1 cellular context compared by ENCODE assay signal in genomic region chr11:74948898-74949747, GRCh38.
A peak's percentile ranks its signal among the peaks of the same experiment; 100 is the strongest.
TF ChIP-seq lines count a peak whose summit lies in the region.

Gene SPCS2 (plus strand): TSS chr11:74949266. CDS start chr11:74949286, 20 bp downstream.
Gene XRRA1 (minus strand): TSS chr11:74949091. CDS start chr11:74940878, 8,213 bp downstream.

TF ChIP-seq in HepG2, 621 proteins besides CTCF, POLR2A, EP300 and RAD21 (continued from another document and continues in another):
- TF ChIP-seq PBX3 (CRISPR knock-in tag; IDR thresholded peaks at IDR 0.05; ENCODE audit: borderline replicate concordance) (0 out of 2 replicates have a peak, but pooled peaks have one; percentile 22), GABPA (IDR thresholded peaks at IDR 0.05; ENCODE audit: low read depth, low read length) (no peak), GABPA (CRISPR knock-in tag; IDR thresholded peaks at IDR 0.05; ENCODE audit: low read depth) (peak; percentile 70), SIN3B (IDR thresholded peaks at IDR 0.05; ENCODE audit: low read length) (no peak), IKZF5 (CRISPR knock-in tag; IDR thresholded peaks at IDR 0.05) (0 out of 2 replicates have a peak, but pooled peaks have one; percentile 50), ZZZ3 (CRISPR knock-in tag; IDR thresholded peaks at IDR 0.05; ENCODE audit: borderline replicate concordance) (peak; percentile 77; the same call in 1 of the 2 replicates), ZSCAN29 (CRISPR knock-in tag; conservative IDR thresholded peaks at IDR 0.05) (peak; percentile 91), NFATC3 (CRISPR knock-in tag; IDR thresholded peaks at IDR 0.05) (no peak), SNAPC4 (CRISPR knock-in tag; IDR thresholded peaks at IDR 0.05) (peak; percentile 66; the same call in 1 of the 2 replicates), GTF3A (CRISPR knock-in tag; conservative IDR thresholded peaks at IDR 0.05) (peak; percentile 80; the same call in 1 of the 2 replicates), ZNF10 (CRISPR knock-in tag; IDR thresholded peaks at IDR 0.05; ENCODE audit: borderline replicate concordance, low read depth) (no peak), FOXK1 (CRISPR knock-in tag; IDR thresholded peaks at IDR 0.05; ENCODE audit: borderline replicate concordance, low read depth) (peak; percentile 74), TARDBP (CRISPR knock-in tag; IDR thresholded peaks at IDR 0.05) (peak; percentile 92), HOXD1 (CRISPR knock-in tag; IDR thresholded peaks at IDR 0.05) (peak; percentile 26; the same call in 1 of the 2 replicates), HNRNPLL (IDR thresholded peaks at IDR 0.05; ENCODE audit: low read depth, low read length, poor library complexity, severe bottlenecking) (peak; percentile 89), ZMYM4 (CRISPR knock-in tag; IDR thresholded peaks at IDR 0.05) (peak; percentile 82), ZFP90 (CRISPR knock-in tag; IDR thresholded peaks at IDR 0.05; ENCODE audit: borderline replicate concordance) (no peak; the same call in 1 of the 2 replicates), HDAC6 (IDR thresholded peaks at IDR 0.05; ENCODE audit: low read depth, low read length) (no peak), HMGXB4 (CRISPR knock-in tag; IDR thresholded peaks at IDR 0.05; ENCODE audit: borderline replicate concordance in 1 of 2, low read depth in 1 of 2) (peak; percentile 68 to 93), ZNF205 (CRISPR knock-in tag; IDR thresholded peaks at IDR 0.05) (peak; percentile 37; the same call in 1 of the 2 replicates), NAIF1 (CRISPR knock-in tag; IDR thresholded peaks at IDR 0.05; ENCODE audit: borderline replicate concordance) (peak; percentile 53; the same call in 1 of the 2 replicates), ZNF276 (CRISPR knock-in tag; IDR thresholded peaks at IDR 0.05; ENCODE audit: low read depth) (0 out of 2 replicates have a peak, but pooled peaks have one; percentile 53), JUN (CRISPR knock-in tag; IDR thresholded peaks at IDR 0.05) (peak; percentile 67), BATF2 (CRISPR knock-in tag; IDR thresholded peaks at IDR 0.05) (no peak), HOXA7 (CRISPR knock-in tag; IDR thresholded peaks at IDR 0.05) (no peak), PPARG (CRISPR knock-in tag; conservative IDR thresholded peaks at IDR 0.05) (0 out of 2 replicates have a peak, but pooled peaks have one; percentile 21), ZNF776 (CRISPR knock-in tag; IDR thresholded peaks at IDR 0.05) (peak; percentile 59; the same call in 1 of the 2 replicates), ZNF790 (CRISPR knock-in tag; IDR thresholded peaks at IDR 0.05; ENCODE audit: borderline replicate concordance) (0 out of 2 replicates have a peak, but pooled peaks have one; percentile 58), ZNF329 (CRISPR knock-in tag; IDR thresholded peaks at IDR 0.05; ENCODE audit: low read depth) (peak; percentile 69), TEAD3 (CRISPR knock-in tag; optimal IDR thresholded peaks at IDR 0.05; ENCODE audit: borderline replicate concordance) (peak; percentile 51), MEF2D (CRISPR knock-in tag; IDR thresholded peaks at IDR 0.05) (peak; percentile 88), HNRNPH1 (optimal IDR thresholded peaks at IDR 0.05; ENCODE audit: low read depth, low read length) (no peak), SMARCE1 (IDR thresholded peaks at IDR 0.05; ENCODE audit: borderline replicate concordance) (no peak), ZNF576 (CRISPR knock-in tag; IDR thresholded peaks at IDR 0.05) (0 out of 2 replicates have a peak, but pooled peaks have one; percentile 56), MYC (CRISPR knock-in tag; IDR thresholded peaks at IDR 0.05; ENCODE audit: borderline replicate concordance) (peak; percentile 87), BCL6 (CRISPR knock-in tag; IDR thresholded peaks at IDR 0.05) (peak; percentile 43), MBD4 (IDR thresholded peaks at IDR 0.05; ENCODE audit: borderline replicate concordance, low read length) (no peak), RXRB (CRISPR knock-in tag; IDR thresholded peaks at IDR 0.05; ENCODE audit: borderline replicate concordance) (peak; percentile 74), NFAT5 (CRISPR knock-in tag; IDR thresholded peaks at IDR 0.05) (peak; percentile 84; the same call in 1 of the 2 replicates), ARID2 (CRISPR knock-in tag; IDR thresholded peaks at IDR 0.05; ENCODE audit: borderline replicate concordance) (peak; percentile 82), DNMT3B (CRISPR knock-in tag; conservative IDR thresholded peaks at IDR 0.05) (0 out of 2 replicates have a peak, but pooled peaks have one; percentile 28), HIVEP1 (CRISPR knock-in tag; IDR thresholded peaks at IDR 0.05) (peak; percentile 81), YY1 (IDR thresholded peaks at IDR 0.05; ENCODE audit: insufficient read depth, insufficient replicate concordance, low read depth, low read length) (peak; percentile 97), CENPX (CRISPR knock-in tag; IDR thresholded peaks at IDR 0.05) (no peak)
